ENCODE assay signal across 22 cellular contexts in genomic region chr20:49633023-49633422, GRCh38.
"Had no signal": no experiment of that assay in that cellular context is flagged by ENCODE, and none has a peak within 500 bp of the region (broad histone marks: within the 10 kb centered on the region; RNA-seq: fewer than 3 reads in every experiment).

No MANE protein-coding gene starts in this region.

- ATAC-seq: heart right ventricle; left lobe of liver; mucosa of descending colon; naive thymus-derived CD8-positive, alpha-beta T cell; pancreas; right lobe of liver; stimulated activated effector memory CD8-positive, alpha-beta T cell treated with anti-CD3 and anti-CD28 coated beads, Interleukin-12 subunit alpha, Interleukin-12 subunit beta, amount 100 ng/mL, for 72 hours; stimulated activated naive CD8-positive, alpha-beta T cell treated with anti-CD3 and anti-CD28 coated beads, Interleukin-15, Interleukin-2, amounts not matched to agents 100 U/mL and 50 U/mL, for 24 hours had no signal

- H3K27ac Mint-ChIP-seq: naive thymus-derived CD8-positive, alpha-beta T cell had no signal

- H3K4me3 Mint-ChIP-seq: naive thymus-derived CD8-positive, alpha-beta T cell; neural crest cell; stimulated activated effector memory CD8-positive, alpha-beta T cell treated with anti-CD3 and anti-CD28 coated beads, Interleukin-12 subunit alpha, Interleukin-12 subunit beta, amount 100 ng/mL, for 72 hours had no signal

- H3K4me3 ChIP-seq: heart right ventricle, mucosa of descending colon, pancreas, right lobe of liver, suprapubic skin, tibial nerve had no signal

- H3K9me3 ChIP-seq: mucosa of descending colon, pancreas, right lobe of liver, suprapubic skin had no signal

- H3K27me3 ChIP-seq: dorsolateral prefrontal cortex, heart right ventricle, pancreas, right lobe of liver, suprapubic skin, tibial nerve had no signal

- H3K4me1 ChIP-seq: pancreas had no signal

- H3K9me3 Mint-ChIP-seq: stimulated activated effector memory CD8-positive, alpha-beta T cell treated with anti-CD3 and anti-CD28 coated beads, Interleukin-12 subunit alpha, Interleukin-12 subunit beta, amount 100 ng/mL, for 72 hours had no signal

- H3K27me3 Mint-ChIP-seq: naive thymus-derived CD8-positive, alpha-beta T cell; progenitor cell of endocrine pancreas had no signal

- DNase-seq: cortex of kidney; dorsolateral prefrontal cortex; effector CD8-positive, alpha-beta T cell; foreskin melanocyte; heart right ventricle; hypothalamus; islet precursor cell; mammary epithelial cell; mucosa of descending colon; naive thymus-derived CD8-positive, alpha-beta T cell; occipital lobe; pancreas; right lobe of liver; stimulated activated CD4-positive, alpha-beta T cell treated with anti-CD3 and anti-CD28 coated beads, Interleukin-4, amount 100 ng/mL, for 1 hour; stimulated activated CD8-positive, alpha-beta memory T cell treated with anti-CD3 and anti-CD28 coated beads, Interleukin-4, amount 100 ng/mL, for 48 hours; stimulated activated naive CD8-positive, alpha-beta T cell treated with anti-CD3 and anti-CD28 coated beads, Interleukin-15, Interleukin-2, amounts not matched to agents 100 U/mL and 50 U/mL, for 24 hours had no signal

- H3K27ac ChIP-seq: heart right ventricle, pancreas, right lobe of liver, suprapubic skin, tibial nerve had no signal
